ENCODE assay signal across 10 cellular contexts in the genomic region with DNA sequence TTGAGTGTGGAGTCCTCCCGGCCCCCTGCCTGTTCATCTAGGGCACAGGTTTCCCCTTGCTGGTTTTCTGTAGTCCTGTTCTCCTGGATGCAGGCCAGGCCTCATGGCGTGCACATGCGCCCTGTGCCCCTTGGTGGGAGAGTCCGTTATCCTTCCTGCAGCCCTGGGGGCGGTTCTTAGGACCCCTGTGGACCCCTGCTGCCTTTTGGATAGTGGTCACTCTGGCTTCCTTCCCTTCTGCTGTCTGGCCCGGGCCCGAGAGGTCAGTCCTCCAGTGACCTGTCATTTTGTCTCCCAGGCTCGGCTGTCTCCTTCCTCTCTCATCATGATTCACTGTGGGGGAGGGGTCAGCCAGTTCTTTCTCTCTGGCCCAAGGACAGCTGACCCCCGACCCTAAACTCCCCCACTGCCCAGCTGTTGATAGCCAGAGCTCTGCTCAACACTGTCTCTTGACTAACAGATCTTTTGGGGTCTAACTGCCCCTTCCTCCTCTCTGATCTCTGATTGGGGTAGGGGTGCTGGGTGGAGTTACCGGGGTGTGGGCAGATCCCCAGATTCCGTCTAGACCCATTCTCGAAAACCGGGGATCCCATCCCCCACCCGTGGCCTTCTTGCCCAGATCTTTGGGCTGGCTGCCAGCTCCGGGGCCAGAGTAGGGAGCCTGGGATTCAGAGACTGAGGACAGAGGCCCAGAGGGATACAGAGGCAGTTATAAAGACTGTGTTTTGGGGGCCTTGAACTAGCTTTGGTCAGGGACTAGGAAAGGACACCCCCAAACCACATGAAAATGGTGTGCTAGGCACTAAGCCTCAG. TPM values are rescaled to one million over a fixed set of nuclear protein-coding genes. Genes with fewer than 3 reads are reported as not detected.
DNase-seq lines count a peak whose midpoint lies in the region; ATAC-seq and TF ChIP-seq lines count a peak whose summit lies in the region.
"Had no signal": no experiment of that assay in that cellular context is flagged by ENCODE, and none has a peak within 500 bp of the region (broad histone marks: within the 10 kb centered on the region; RNA-seq: fewer than 3 reads in every experiment).

No MANE protein-coding gene starts in this region.

- peaks cover 66% of the 10 kb centered on the region for H3K4me1 Mint-ChIP-seq in activated naive CD8-positive, alpha-beta T cell treated with anti-CD3 and anti-CD28 coated beads, Interleukin-2, amount 10 ng/mL, durations not matched to agents 7 days and 5 days

- peaks cover 6% of the 10 kb centered on the region for H3K4me1 ChIP-seq in HEK293 (ENCODE audit: control insufficient read depth, insufficient read depth, low read length)
- peaks cover 99% of the 10 kb centered on the region for H3K4me1 ChIP-seq in left ventricle myocardium inferior
- H3K4me1 ChIP-seq in rectal smooth muscle tissue (ENCODE audit: control insufficient read depth, insufficient read depth, low read length) = peaks cover 49% of the 10 kb centered on the region
- H3K4me1 ChIP-seq in osteoblast (ENCODE audit: insufficient read depth, low read length) = no peaks in the 10 kb centered on the region

- ATAC-seq in activated naive CD8-positive, alpha-beta T cell treated with anti-CD3 and anti-CD28 coated beads, Interleukin-2, amount 10 ng/mL, durations not matched to agents 7 days and 5 days (ENCODE audit: low read depth) = no peak
- ATAC-seq in activated CD4-positive, CD25-positive, alpha-beta regulatory T cell treated with anti-CD3 and anti-CD28 coated beads, Interleukin-2, amount 50 U/mL, for 24 hours = no peak

- peaks cover 7% of the 10 kb centered on the region for H3K27me3 ChIP-seq in left ventricle myocardium inferior (ENCODE audit: low read depth)
- H3K27me3 ChIP-seq in rectal smooth muscle tissue (ENCODE audit: control insufficient read depth, insufficient read depth, low read length) = no peaks in the 10 kb centered on the region
- H3K27me3 ChIP-seq in osteoblast (ENCODE audit: insufficient read depth, low read length) = peaks cover 25% of the 10 kb centered on the region

- no peak overlapping the region for H3K9ac ChIP-seq in rectal smooth muscle tissue (ENCODE audit: low read length)

- no peak overlapping the region for H2AFZ ChIP-seq in osteoblast (ENCODE audit: low read length)

- TF ChIP-seq CTCF in HEK293 (tag by site-specific recombination; IDR thresholded peaks at IDR 0.05) (no peak), left ventricle myocardium inferior (IDR thresholded peaks at IDR 0.05; ENCODE audit: borderline replicate concordance) (no peak), osteoblast (IDR thresholded peaks at IDR 0.05; ENCODE audit: extremely low read depth, low read depth, low read length) (no peak)

- no peaks in the 10 kb centered on the region for H3K79me2 ChIP-seq in osteoblast (ENCODE audit: insufficient read depth, low read length)

- H3K27ac Mint-ChIP-seq in activated naive CD8-positive, alpha-beta T cell treated with anti-CD3 and anti-CD28 coated beads, Interleukin-2, amount 10 ng/mL, durations not matched to agents 7 days and 5 days = peak overlapping the region; percentile 70

- H3K27ac ChIP-seq in HEK293 (ENCODE audit: extremely low read depth, low read depth, low read length) = no peak overlapping the region
- peak overlapping the region; percentile 97 for H3K27ac ChIP-seq in left ventricle myocardium inferior (replicated peaks)
- peak overlapping the region; percentile 73 for H3K27ac ChIP-seq in rectal smooth muscle tissue (ENCODE audit: low read depth, low read length)
- no peak overlapping the region for H3K27ac ChIP-seq in osteoblast (ENCODE audit: low read depth, low read length)

- CTCF ChIA-PET in HEK293 (lab: Yijun Ruan, JAX) = interaction anchor here (1.1 kb wide), 1 partner anchor 140 kb away, joined by 4 read pairs; no protein-coding TSS in a partner anchor

- H3K9me3 Mint-ChIP-seq in activated naive CD8-positive, alpha-beta T cell treated with anti-CD3 and anti-CD28 coated beads, Interleukin-2, amount 10 ng/mL, durations not matched to agents 7 days and 5 days = no peaks in the 10 kb centered on the region

- POLR2A ChIA-PET in HEK293 (lab: Yijun Ruan, JAX) = no interaction called here
- POLR2A ChIA-PET in activated naive CD8-positive, alpha-beta T cell treated with anti-CD3 and anti-CD28 coated beads, Interleukin-2, amount 10 ng/mL, durations not matched to agents 7 days and 5 days (lab: Charles Lee) = interaction anchor here (0.7 to 10.8 kb wide), 3 partner anchors 12 to 174 kb away, joined by 3 to 160 read pairs (median 6); no protein-coding TSS in a partner anchor

- no peaks in the 10 kb centered on the region for H4K20me1 ChIP-seq in osteoblast (ENCODE audit: insufficient read depth, low read length)

- H3K4me3 Mint-ChIP-seq in activated naive CD8-positive, alpha-beta T cell treated with anti-CD3 and anti-CD28 coated beads, Interleukin-2, amount 10 ng/mL, durations not matched to agents 7 days and 5 days = peak overlapping the region; percentile 90

- H3K36me3 ChIP-seq in HEK293 (ENCODE audit: control insufficient read depth in 2 of 2, insufficient read depth in 1 of 2, low read length in 2 of 2) (peaks cover 25 to 94% of the 10 kb centered on the region in 2 experiments), left ventricle myocardium inferior (peaks cover 73% of the 10 kb centered on the region), rectal smooth muscle tissue (ENCODE audit: control insufficient read depth, insufficient read depth, low read length) (peaks cover 38% of the 10 kb centered on the region), osteoblast (ENCODE audit: insufficient read depth, low read length) (no peaks in the 10 kb centered on the region)

- H3K9me3 ChIP-seq in HEK293 (ENCODE audit: control insufficient read depth, insufficient read depth, low read depth, low read length) (no peaks in the 10 kb centered on the region), left ventricle myocardium inferior (replicated peaks) (no peaks in the 10 kb centered on the region), osteoblast (ENCODE audit: low read depth, low read length) (no peaks in the 10 kb centered on the region)

- no peak overlapping the region for H3K4me2 ChIP-seq in osteoblast (ENCODE audit: insufficient read depth, low read length)

- no peak overlapping the region for H3K4me3 ChIP-seq in HEK293 (ENCODE audit: low read depth, low read length)
- H3K4me3 ChIP-seq in left ventricle myocardium inferior = peak overlapping the region; percentile 86
- H3K4me3 ChIP-seq in rectal smooth muscle tissue (ENCODE audit: low read length) = peak overlapping the region; percentile 37
- no peak overlapping the region for H3K4me3 ChIP-seq in osteoblast (ENCODE audit: insufficient read depth, low read length)

- peaks cover 75% of the 10 kb centered on the region for H3K36me3 Mint-ChIP-seq in activated naive CD8-positive, alpha-beta T cell treated with anti-CD3 and anti-CD28 coated beads, Interleukin-2, amount 10 ng/mL, durations not matched to agents 7 days and 5 days

- DNase-seq in activated naive CD8-positive, alpha-beta T cell treated with anti-CD3 and anti-CD28 coated beads, Interleukin-2, amount 10 ng/mL, durations not matched to agents 7 days and 5 days = no peak
- peak; percentile 81 for DNase-seq in left ventricle myocardium inferior
- no peak for DNase-seq in UCSD-AML1 (lab: John Stamatoyannopoulos, UW; ENCODE audit: unreplicated experiment)
- no peak for DNase-seq in osteoblast (ENCODE audit: insufficient read length, low spot score, missing footprints)
- DNase-seq in cerebellum (ENCODE audit: low spot score) = no peak
- DNase-seq: DMS53, foreskin melanocyte had no signal

- intact Hi-C loops in left ventricle myocardium inferior (cut with micrococcal nuclease) = no loop called here

- no peaks in the 10 kb centered on the region for H3K27me3 Mint-ChIP-seq in activated naive CD8-positive, alpha-beta T cell treated with anti-CD3 and anti-CD28 coated beads, Interleukin-2, amount 10 ng/mL, durations not matched to agents 7 days and 5 days

TF ChIP-seq in HEK293, 187 proteins besides CTCF, POLR2A, EP300 and RAD21:
- no peak for TF ChIP-seq ZNF146 (tag by site-specific recombination; IDR thresholded peaks at IDR 0.05)
- TF ChIP-seq BCL11B (tag by site-specific recombination; IDR thresholded peaks at IDR 0.05; ENCODE audit: low read depth) = peak; percentile 66; the same call in 1 of the 2 replicates
- TF ChIP-seq ZNF121 (tag by site-specific recombination; IDR thresholded peaks at IDR 0.05) = no peak

RNA-seq across cellular contexts. Expression of a gene that starts 7.0 kb away (rescaled TPM):
- 100 to 1,000 TPM; 417 to 438 TPM for total RNA-seq in activated naive CD8-positive, alpha-beta T cell treated with anti-CD3 and anti-CD28 coated beads, Interleukin-2, amount 10 ng/mL, durations not matched to agents 7 days and 5 days
- total RNA-seq in left ventricle myocardium inferior (283 TPM), osteoblast (1.5 and 2.5 TPM in 2 replicates), cerebellum (149 TPM)

RNA-seq across cellular contexts. Expression of a gene that starts 40.5 kb away (rescaled TPM):
- total RNA-seq in activated naive CD8-positive, alpha-beta T cell treated with anti-CD3 and anti-CD28 coated beads, Interleukin-2, amount 10 ng/mL, durations not matched to agents 7 days and 5 days = 10 to 100 TPM in 1 of 2 experiments, 1 to 10 TPM in 1; 9.7 to 11.4 TPM
- 13.6 TPM for total RNA-seq in left ventricle myocardium inferior
- 11.2 and 11.6 TPM in 2 replicates for total RNA-seq in osteoblast
- 4.5 TPM for total RNA-seq in cerebellum

Comparison
In these comparisons a context has a peak if more than half of its experiments do, and no peak if none do; other contexts are left out.
1. H3K27ac ChIP-seq: peak in left ventricle myocardium inferior (single experiment) and rectal smooth muscle tissue (single experiment); none in HEK293 (single experiment) and osteoblast (single experiment).
2. H3K4me3 ChIP-seq: peak in left ventricle myocardium inferior (single experiment) and rectal smooth muscle tissue (single experiment); none in HEK293 (single experiment) and osteoblast (single experiment).
3. RNA of a gene that starts 7.0 kb away (total RNA-seq): 417 to 438 TPM in activated naive CD8-positive, alpha-beta T cell treated with anti-CD3 and anti-CD28 coated beads, Interleukin-2, amount 10 ng/mL, durations not matched to agents 7 days and 5 days, 283 TPM in left ventricle myocardium inferior (single experiment) and 149 TPM in cerebellum (single experiment); 1.5 to 2.5 TPM in osteoblast; every median in the first group is over 10 times any median in the second.